8 cellular contexts compared by ENCODE assay signal in genomic region chr14:20624495-20625070, GRCh38. TPM values are rescaled to one million over a fixed set of nuclear protein-coding genes. Genes with fewer than 3 reads are reported as not detected.
DNase-seq lines count a peak whose midpoint lies in the region; ATAC-seq, FAIRE-seq and TF ChIP-seq lines count a peak whose summit lies in the region.

No MANE protein-coding gene starts in this region.

- H3K4me3 Mint-ChIP-seq in IgD-negative memory B cell: peak overlapping the region; percentile 78 to 92 (median 91)

- FAIRE-seq in GM18507 (lab: Jason Lieb, UNC): peak; percentile 84

- H3K36me3 Mint-ChIP-seq in IgD-negative memory B cell: no peaks in the 10 kb centered on the region

- DNase-seq in GM18507 (ENCODE audit: extremely low spot score, insufficient read length, low read depth) (no peak), epithelial cell of proximal tubule (ENCODE audit: low read depth) (peak; percentile 51), vagina (ENCODE audit: extremely low spot score in 2 of 2) (no peak), dedifferentiated amniotic fluid mesenchymal stem cell (ENCODE audit: extremely low spot score) (no peak)
- DNase-seq in activated CD4-positive, alpha-beta T cell treated with anti-CD3 and anti-CD28 coated beads for 48 hours: peak; percentile 62

- TF ChIP-seq POLR2A in vagina (IDR thresholded peaks at IDR 0.05): no peak

- peak overlapping the region; percentile 53 for H3K4me3 ChIP-seq in epithelial cell of proximal tubule (ENCODE audit: low read depth, low read length)
- peak overlapping the region; percentile 53 to 61 for H3K4me3 ChIP-seq in mucosa of rectum (ENCODE audit: low read length in 2 of 2)
- peak overlapping the region; percentile 30 to 35 for H3K4me3 ChIP-seq in vagina

- peaks cover 0 to 2% (median 0%) of the 10 kb centered on the region in 3 donors for H3K9me3 Mint-ChIP-seq in IgD-negative memory B cell

- peaks cover 34 to 56% (median 50%) of the 10 kb centered on the region in 3 donors for H3K4me1 Mint-ChIP-seq in IgD-negative memory B cell

- H3K4me1 ChIP-seq in mucosa of rectum (ENCODE audit: control insufficient read depth in 2 of 2, insufficient read depth in 2 of 2, low read length in 2 of 2) (no peaks in the 10 kb centered on the region), vagina (peaks cover 27% of the 10 kb centered on the region)

- intact Hi-C loops in vagina (cut with DNase I): no loop called here

- ATAC-seq in HG03039 (IDR thresholded peaks at IDR 0.05; ENCODE audit: unreplicated experiment): no peak

- H3K27me3 Mint-ChIP-seq in IgD-negative memory B cell: peaks cover 28% of the 10 kb centered on the region

- H3K27ac ChIP-seq in mucosa of rectum (ENCODE audit: low read depth in 2 of 2, low read length in 2 of 2) (peak overlapping the region in 1 of 2 donors; percentile 10), vagina (no peak overlapping the region)

- H3K9me3 ChIP-seq in mucosa of rectum (ENCODE audit: control insufficient read depth in 2 of 2, low read length in 2 of 2) (no peaks in the 10 kb centered on the region), vagina (no peaks in the 10 kb centered on the region)

- H3K9ac ChIP-seq in mucosa of rectum (ENCODE audit: low read depth in 1 of 2, low read length in 2 of 2): peak overlapping the region; percentile 15 to 31

- H3K27me3 ChIP-seq in mucosa of rectum (ENCODE audit: control insufficient read depth in 2 of 2, insufficient read depth in 2 of 2, low read length in 2 of 2): peaks cover 0 to 4% of the 10 kb centered on the region in 2 donors
- H3K27me3 ChIP-seq in vagina: no peaks in the 10 kb centered on the region

- TF ChIP-seq CTCF in epithelial cell of proximal tubule (conservative IDR thresholded peaks at IDR 0.05; ENCODE audit: low read depth, low read length): no peak
- TF ChIP-seq CTCF in vagina (IDR thresholded peaks at IDR 0.05): no peak

- H3K27ac Mint-ChIP-seq in IgD-negative memory B cell: peak overlapping the region; percentile 95 to 99 (median 96)

- no peaks in the 10 kb centered on the region for H3K36me3 ChIP-seq in mucosa of rectum (ENCODE audit: control insufficient read depth in 2 of 2, insufficient read depth in 2 of 2, low read length in 2 of 2)
- no peaks in the 10 kb centered on the region for H3K36me3 ChIP-seq in vagina

RNA-seq across cellular contexts. Expression of gene OR6S1, which starts 16.9 kb away (rescaled TPM):
- not detected for polyA plus RNA-seq in IgD-negative memory B cell
- total RNA-seq in epithelial cell of proximal tubule (not detected in 2 replicates), vagina (not detected)

RNA-seq across cellular contexts. Expression of gene RNASE12, which starts 33.4 kb away (rescaled TPM):
- polyA plus RNA-seq in IgD-negative memory B cell: not detected
- not detected in 2 replicates for total RNA-seq in epithelial cell of proximal tubule
- not detected for total RNA-seq in vagina

RNA-seq across cellular contexts. Expression of gene RNASE11, which starts 36.8 kb away (rescaled TPM):
- polyA plus RNA-seq in IgD-negative memory B cell: not detected
- total RNA-seq in epithelial cell of proximal tubule (not detected in 2 replicates), vagina (not detected)

RNA-seq across cellular contexts. Expression of gene RNASE4, which starts 59.8 kb away (rescaled TPM):
- polyA plus RNA-seq in IgD-negative memory B cell: 9.0 TPM
- total RNA-seq in epithelial cell of proximal tubule (5.3 and 7.6 TPM in 2 replicates), vagina (132 TPM)

Comparison
In these comparisons a context has a peak if more than half of its experiments do, and no peak if none do; other contexts are left out.
1. DNase-seq: peak in activated CD4-positive, alpha-beta T cell treated with anti-CD3 and anti-CD28 coated beads for 48 hours (single experiment) and epithelial cell of proximal tubule (single experiment); none in GM18507 (single experiment), vagina (0 of 2) and dedifferentiated amniotic fluid mesenchymal stem cell (single experiment).
2. Peak in every context shown above with its lines, with median percentiles within 50 percentile points of each other: H3K4me3 ChIP-seq.